In genomic region chr6:140043357-140043756, GRCh38 we compare ENCODE assay signal across 1 cellular context.
TF ChIP-seq lines count a peak whose summit lies in the region.

No MANE protein-coding gene starts in this region.

TF ChIP-seq in HEK293, 187 proteins besides CTCF, POLR2A, EP300 and RAD21 (continued from another document):
- TF ChIP-seq PATZ1 (tag by site-specific recombination; IDR thresholded peaks at IDR 0.05) (0 out of 2 replicates have a peak, but pooled peaks have one; percentile 23), ZEB2 (tag by site-specific recombination; IDR thresholded peaks at IDR 0.05) (peak; percentile 64), KLF8 (tag by site-specific recombination; IDR thresholded peaks at IDR 0.05) (0 out of 2 replicates have a peak, but pooled peaks have one; percentile 37), SETDB1 (IDR thresholded peaks at IDR 0.05; ENCODE audit: insufficient read length, low read length) (no peak), ZNF10 (tag by site-specific recombination; IDR thresholded peaks at IDR 0.05) (no peak), ZNF600 (tag by site-specific recombination; IDR thresholded peaks at IDR 0.05) (0 out of 2 replicates have a peak, but pooled peaks have one; percentile 24), WT1 (tag by site-specific recombination; IDR thresholded peaks at IDR 0.05) (0 out of 2 replicates have a peak, but pooled peaks have one; percentile 15), ZXDB (tag by site-specific recombination; IDR thresholded peaks at IDR 0.05) (no peak), ZNF473 (tag by site-specific recombination; IDR thresholded peaks at IDR 0.05) (no peak), ZNF530 (tag by site-specific recombination; IDR thresholded peaks at IDR 0.05; ENCODE audit: low read depth) (no peak), ZNF404 (tag by site-specific recombination; IDR thresholded peaks at IDR 0.05) (no peak), ZNF416 (tag by site-specific recombination; IDR thresholded peaks at IDR 0.05) (no peak), ZNF292 (tag by site-specific recombination; IDR thresholded peaks at IDR 0.05; ENCODE audit: borderline replicate concordance, low read depth) (no peak), ZNF140 (tag by site-specific recombination; IDR thresholded peaks at IDR 0.05) (no peak), OSR2 (tag by site-specific recombination; IDR thresholded peaks at IDR 0.05) (peak; percentile 21; the same call in 1 of the 2 replicates), BCL11A (tag by site-specific recombination; IDR thresholded peaks at IDR 0.05; ENCODE audit: low read depth) (0 out of 2 replicates have a peak, but pooled peaks have one; percentile 38), FEZF1 (tag by site-specific recombination; IDR thresholded peaks at IDR 0.05) (peak; percentile 73; the same call in 1 of the 2 replicates), ZNF24 (tag by site-specific recombination; IDR thresholded peaks at IDR 0.05) (0 out of 2 replicates have a peak, but pooled peaks have one; percentile 27), RBAK (tag by site-specific recombination; IDR thresholded peaks at IDR 0.05) (no peak), ZBTB21 (tag by site-specific recombination; IDR thresholded peaks at IDR 0.05) (peak; percentile 52; the same call in 1 of the 2 replicates), ZNF639 (tag by site-specific recombination; IDR thresholded peaks at IDR 0.05) (peak; percentile 76), MYNN (tag by site-specific recombination; IDR thresholded peaks at IDR 0.05; ENCODE audit: borderline replicate concordance) (peak; percentile 11; the same call in 1 of the 2 replicates), ZNF660 (tag by site-specific recombination; IDR thresholded peaks at IDR 0.05) (peak; percentile 72; the same call in 1 of the 2 replicates), ZNF2 (tag by site-specific recombination; IDR thresholded peaks at IDR 0.05) (no peak), ZBTB49 (tag by site-specific recombination; IDR thresholded peaks at IDR 0.05; ENCODE audit: low read depth) (no peak), ZNF341 (tag by site-specific recombination; IDR thresholded peaks at IDR 0.05; ENCODE audit: low read depth) (peak; percentile 47; the same call in 1 of the 2 replicates), PRDM10 (tag by site-specific recombination; IDR thresholded peaks at IDR 0.05) (0 out of 2 replicates have a peak, but pooled peaks have one; percentile 26), ZNF555 (tag by site-specific recombination; conservative IDR thresholded peaks at IDR 0.05) (no peak), ZNF792 (tag by site-specific recombination; IDR thresholded peaks at IDR 0.05) (no peak), HOXD13 (CRISPR knock-in tag; IDR thresholded peaks at IDR 0.05; ENCODE audit: borderline replicate concordance) (no peak), INSM2 (tag by site-specific recombination; IDR thresholded peaks at IDR 0.05) (peak; percentile 68; the same call in 1 of the 2 replicates), ZNF629 (tag by site-specific recombination; IDR thresholded peaks at IDR 0.05) (peak; percentile 72), ZNF394 (tag by site-specific recombination; IDR thresholded peaks at IDR 0.05; ENCODE audit: borderline replicate concordance) (peak; percentile 37; the same call in 1 of the 2 replicates), HIC1 (tag by site-specific recombination; IDR thresholded peaks at IDR 0.05) (peak; percentile 47; the same call in 1 of the 2 replicates), ZNF146 (tag by site-specific recombination; IDR thresholded peaks at IDR 0.05) (no peak)
